In genomic region chr2:120397362-120397811, GRCh38 we compare ENCODE assay signal across 14 cellular contexts. TPM values are rescaled to one million over a fixed set of nuclear protein-coding genes. Genes with fewer than 3 reads are reported as not detected.
DNase-seq lines count a peak whose midpoint lies in the region; ATAC-seq, FAIRE-seq and TF ChIP-seq lines count a peak whose summit lies in the region.
"Had no signal": no experiment of that assay in that cellular context is flagged by ENCODE, and none has a peak within 500 bp of the region (broad histone marks: within the 10 kb centered on the region; RNA-seq: fewer than 3 reads in every experiment).

No MANE protein-coding gene starts in this region.

- no peaks in the 10 kb centered on the region for H3K36me3 Mint-ChIP-seq in activated naive CD8-positive, alpha-beta T cell treated with anti-CD3 and anti-CD28 coated beads, Interleukin-2, amount 50 U/mL, for 24 hours (ENCODE audit: low read depth)
- no peaks in the 10 kb centered on the region for H3K36me3 Mint-ChIP-seq in activated naive CD8-positive, alpha-beta T cell treated with anti-CD3 and anti-CD28 coated beads for 36 hours
- H3K36me3 Mint-ChIP-seq in type B pancreatic cell: no peaks in the 10 kb centered on the region

- H3K4me3 Mint-ChIP-seq in activated naive CD8-positive, alpha-beta T cell treated with anti-CD3 and anti-CD28 coated beads, Interleukin-2, amount 50 U/mL, for 24 hours: no peak overlapping the region
- no peak overlapping the region for H3K4me3 Mint-ChIP-seq in activated naive CD8-positive, alpha-beta T cell treated with anti-CD3 and anti-CD28 coated beads for 36 hours
- no peak overlapping the region for H3K4me3 Mint-ChIP-seq in type B pancreatic cell
- H3K4me3 Mint-ChIP-seq: B cell; T-helper 2 cell treated with Interferon-gamma antibody and Interleukin-4, amounts not matched to agents 5 μg/mL and 100 μg/mL, for 36 hours had no signal

- H3K27me3 ChIP-seq in foreskin keratinocyte: peaks cover 30% of the 10 kb centered on the region

- H3K4me1 ChIP-seq in foreskin keratinocyte: no peaks in the 10 kb centered on the region

- peaks cover 2% of the 10 kb centered on the region for H3K27me3 Mint-ChIP-seq in activated naive CD8-positive, alpha-beta T cell treated with anti-CD3 and anti-CD28 coated beads, Interleukin-2, amount 50 U/mL, for 24 hours
- H3K27me3 Mint-ChIP-seq in activated naive CD8-positive, alpha-beta T cell treated with anti-CD3 and anti-CD28 coated beads for 36 hours: peaks cover 4% of the 10 kb centered on the region
- peaks cover 8% of the 10 kb centered on the region for H3K27me3 Mint-ChIP-seq in type B pancreatic cell

- DNase-seq in activated naive CD8-positive, alpha-beta T cell treated with anti-CD3 and anti-CD28 coated beads, Interleukin-2, amount 50 U/mL, for 24 hours: no peak
- no peak for DNase-seq in activated naive CD8-positive, alpha-beta T cell treated with anti-CD3 and anti-CD28 coated beads for 36 hours
- DNase-seq in NCI-H345 (lab: John Stamatoyannopoulos, UW): peak; percentile 44
- DNase-seq in foreskin keratinocyte: no peak
- peak; percentile 53 for DNase-seq in type B pancreatic cell (ENCODE audit: extremely low spot score, unreplicated experiment)
- DNase-seq in NCI-H146 treated with DMSO at 0.1 percent for 48 hours (lab: John Stamatoyannopoulos, UW; ENCODE audit: unreplicated experiment): no peak
- no peak for DNase-seq in frontal cortex (ENCODE audit: low spot score in 2 of 2)
- DNase-seq: effector CD8-positive, alpha-beta T cell; left ventricle myocardium inferior; NCI-H146; stimulated activated CD4-positive, alpha-beta T cell treated with anti-CD3 and anti-CD28 coated beads, Interleukin-15, amount 100 ng/mL, for 24 hours had no signal

- TF ChIP-seq CTCF in foreskin keratinocyte (conservative IDR thresholded peaks at IDR 0.05) (no peak), type B pancreatic cell (conservative IDR thresholded peaks at IDR 0.05) (no peak)

- H3K9me3 Mint-ChIP-seq in activated naive CD8-positive, alpha-beta T cell treated with anti-CD3 and anti-CD28 coated beads, Interleukin-2, amount 50 U/mL, for 24 hours: no peaks in the 10 kb centered on the region
- no peaks in the 10 kb centered on the region for H3K9me3 Mint-ChIP-seq in activated naive CD8-positive, alpha-beta T cell treated with anti-CD3 and anti-CD28 coated beads for 36 hours
- no peaks in the 10 kb centered on the region for H3K9me3 Mint-ChIP-seq in type B pancreatic cell
- H3K9me3 Mint-ChIP-seq: T-helper 2 cell treated with Interferon-gamma antibody and Interleukin-4, amounts not matched to agents 5 μg/mL and 100 μg/mL, for 36 hours had no signal

- H3K4me1 Mint-ChIP-seq in activated naive CD8-positive, alpha-beta T cell treated with anti-CD3 and anti-CD28 coated beads, Interleukin-2, amount 50 U/mL, for 24 hours: no peaks in the 10 kb centered on the region
- no peaks in the 10 kb centered on the region for H3K4me1 Mint-ChIP-seq in activated naive CD8-positive, alpha-beta T cell treated with anti-CD3 and anti-CD28 coated beads for 36 hours
- peaks cover 10% of the 10 kb centered on the region for H3K4me1 Mint-ChIP-seq in type B pancreatic cell (ENCODE audit: unreplicated experiment)
- H3K4me1 Mint-ChIP-seq: B cell had no signal

- no peak overlapping the region for H3K27ac Mint-ChIP-seq in activated naive CD8-positive, alpha-beta T cell treated with anti-CD3 and anti-CD28 coated beads, Interleukin-2, amount 50 U/mL, for 24 hours
- H3K27ac Mint-ChIP-seq in activated naive CD8-positive, alpha-beta T cell treated with anti-CD3 and anti-CD28 coated beads for 36 hours: no peak overlapping the region
- H3K27ac Mint-ChIP-seq in type B pancreatic cell: peak overlapping the region; percentile 5
- H3K27ac Mint-ChIP-seq: B cell; T-helper 2 cell treated with Interferon-gamma antibody and Interleukin-4, amounts not matched to agents 5 μg/mL and 100 μg/mL, for 36 hours had no signal

- no peak overlapping the region for H3K27ac ChIP-seq in foreskin keratinocyte
- H3K27ac ChIP-seq: left ventricle myocardium inferior had no signal

- peak; percentile 30 for ATAC-seq in activated naive CD8-positive, alpha-beta T cell treated with anti-CD3 and anti-CD28 coated beads, Interleukin-2, amount 50 U/mL, for 24 hours
- peak; percentile 6 for ATAC-seq in foreskin keratinocyte
- ATAC-seq in HG03095 (IDR thresholded peaks at IDR 0.05; ENCODE audit: unreplicated experiment): no peak

- no peak for FAIRE-seq in frontal cortex (lab: Jason Lieb, UNC)

RNA-seq across cellular contexts. Expression of gene INHBB, which starts 51.5 kb away (rescaled TPM):
- total RNA-seq in activated naive CD8-positive, alpha-beta T cell treated with anti-CD3 and anti-CD28 coated beads for 36 hours: not detected
- total RNA-seq in foreskin keratinocyte (not detected in 2 replicates), type B pancreatic cell (ENCODE audit: low replicate concordance) (4.9 and 7.5 TPM in 2 replicates), frontal cortex (3.3 TPM)
- not detected in 2 replicates for polyA plus RNA-seq in foreskin keratinocyte
- total RNA-seq: B cell had no signal

Comparison
In these comparisons a context has a peak if more than half of its experiments do, and no peak if none do; other contexts are left out.
1. DNase-seq: peak in NCI-H345 (single experiment) and type B pancreatic cell (single experiment); none in activated naive CD8-positive, alpha-beta T cell treated with anti-CD3 and anti-CD28 coated beads, Interleukin-2, amount 50 U/mL, for 24 hours (single experiment), activated naive CD8-positive, alpha-beta T cell treated with anti-CD3 and anti-CD28 coated beads for 36 hours (single experiment), foreskin keratinocyte (0 of 2), NCI-H146 treated with DMSO at 0.1 percent for 48 hours (single experiment) and frontal cortex (0 of 2).